In genomic region chr12:50404307-50404706, GRCh38 we compare ENCODE assay signal across 21 cellular contexts. TPM values are rescaled to one million over a fixed set of nuclear protein-coding genes. Genes with fewer than 3 reads are reported as not detected.
"Had no signal": no experiment of that assay in that cellular context is flagged by ENCODE, and none has a peak within 500 bp of the region (broad histone marks: within the 10 kb centered on the region; RNA-seq: fewer than 3 reads in every experiment).

No MANE protein-coding gene starts in this region.

- H3K36me3 ChIP-seq: cardiac muscle cell, left ventricle myocardium inferior, ovary, upper lobe of left lung had no signal

- H3K4me3 ChIP-seq: cardiac muscle cell, ovary, spleen, testis had no signal

- ATAC-seq: activated T-cell treated with anti-CD3 and anti-CD28 coated beads, Interleukin-2, amount 50 U/mL, for 4 hours; naive thymus-derived CD4-positive, alpha-beta T cell; stimulated activated memory B cell treated with anti-CD40 and anti-IgM and Interleukin-4, amounts not matched to agents 10 μg/mL and 1 μg/mL and 100 μg/mL, for 72 hours; T-cell had no signal

- H3K27me3 ChIP-seq: cardiac muscle cell, ovary, spleen, testis, upper lobe of left lung had no signal

- H3K27ac ChIP-seq: testis, upper lobe of left lung had no signal

- DNase-seq: activated CD4-positive, alpha-beta memory T cell treated with anti-CD3 and anti-CD28 coated beads, Interleukin-2, amount 10 ng/mL, durations not matched to agents 7 days and 5 days; activated CD4-positive, alpha-beta T cell treated with anti-CD3 and anti-CD28 coated beads for 48 hours; activated CD4-positive, CD25-positive, alpha-beta regulatory T cell; activated naive CD4-positive, alpha-beta T cell treated with anti-CD3 and anti-CD28 coated beads for 36 hours; activated T-cell treated with anti-CD3 and anti-CD28 coated beads, Interleukin-2, amount 50 U/mL, for 4 hours; dermis blood vessel endothelial cell; foreskin melanocyte; kidney glomerular epithelial cell; left ventricle myocardium inferior; mesenchymal stem cell; naive thymus-derived CD4-positive, alpha-beta T cell; ovary; spleen; stimulated activated CD4-positive, alpha-beta T cell treated with anti-CD3 and anti-CD28 coated beads, Interleukin-4, amount 100 ng/mL, for 4 hours; T-cell; testis; upper lobe of left lung had no signal

- H3K9me3 ChIP-seq: left ventricle myocardium inferior, ovary, spleen, testis, upper lobe of left lung had no signal

RNA-seq across cellular contexts. Expression of gene FAM186A, which starts 7.9 kb away (rescaled TPM):
- total RNA-seq: activated CD4-positive, alpha-beta memory T cell treated with anti-CD3 and anti-CD28 coated beads, Interleukin-2, amount 10 ng/mL, durations not matched to agents 7 days and 5 days; activated naive CD4-positive, alpha-beta T cell treated with anti-CD3 and anti-CD28 coated beads for 36 hours; activated T-cell treated with anti-CD3 and anti-CD28 coated beads, Interleukin-2, amount 50 U/mL, for 4 hours; cardiac muscle cell; dermis blood vessel endothelial cell; epithelial cell of proximal tubule; left ventricle myocardium inferior; mucosa of gallbladder; naive thymus-derived CD4-positive, alpha-beta T cell; ovary; spleen; T-cell; upper lobe of left lung had no signal
- polyA plus RNA-seq: ovary, spleen had no signal
